1 cellular context compared by ENCODE assay signal in the genomic region with DNA sequence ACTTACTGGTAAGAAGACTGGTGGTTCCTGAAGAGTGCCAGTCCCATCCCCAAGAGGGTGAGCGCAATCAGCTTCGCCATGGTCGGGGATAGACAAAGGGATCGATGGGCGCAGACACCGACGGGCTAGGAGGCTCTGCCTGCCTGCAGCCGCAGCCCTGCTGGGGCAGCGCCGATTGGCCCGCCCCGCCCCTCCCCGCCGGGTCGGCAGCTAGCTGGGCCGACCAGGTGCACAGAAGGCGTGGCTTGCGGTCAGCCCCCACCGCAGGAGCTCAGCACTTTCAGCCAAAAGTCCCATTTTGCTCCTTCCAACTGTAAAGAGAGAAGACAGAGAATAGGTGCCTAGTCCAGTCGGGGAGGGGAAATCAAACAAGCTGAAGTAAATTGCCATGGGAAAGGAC.
TF ChIP-seq lines count a peak whose summit lies in the region.

A gene (minus strand): TSS at position 137 of the 400 bp plus-strand sequence. CDS start 57 bp downstream, at position 80.

TF ChIP-seq in SK-N-SH, 30 proteins besides CTCF, POLR2A, EP300 and RAD21 (continued from another document):
- TF ChIP-seq, protein P1, sequence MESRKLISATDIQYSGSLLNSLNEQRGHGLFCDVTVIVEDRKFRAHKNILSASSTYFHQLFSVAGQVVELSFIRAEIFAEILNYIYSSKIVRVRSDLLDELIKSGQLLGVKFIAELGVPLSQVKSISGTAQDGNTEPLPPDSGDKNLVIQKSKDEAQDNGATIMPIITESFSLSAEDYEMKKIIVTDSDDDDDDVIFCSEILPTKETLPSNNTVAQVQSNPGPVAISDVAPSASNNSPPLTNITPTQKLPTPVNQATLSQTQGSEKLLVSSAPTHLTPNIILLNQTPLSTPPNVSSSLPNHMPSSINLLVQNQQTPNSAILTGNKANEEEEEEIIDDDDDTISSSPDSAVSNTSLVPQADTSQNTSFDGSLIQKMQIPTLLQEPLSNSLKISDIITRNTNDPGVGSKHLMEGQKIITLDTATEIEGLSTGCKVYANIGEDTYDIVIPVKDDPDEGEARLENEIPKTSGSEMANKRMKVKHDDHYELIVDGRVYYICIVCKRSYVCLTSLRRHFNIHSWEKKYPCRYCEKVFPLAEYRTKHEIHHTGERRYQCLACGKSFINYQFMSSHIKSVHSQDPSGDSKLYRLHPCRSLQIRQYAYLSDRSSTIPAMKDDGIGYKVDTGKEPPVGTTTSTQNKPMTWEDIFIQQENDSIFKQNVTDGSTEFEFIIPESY (IDR thresholded peaks at IDR 0.05; ENCODE audit: borderline replicate concordance, low read depth), result no peak
- TF ChIP-seq FOSL2 (IDR thresholded peaks at IDR 0.05; ENCODE audit: borderline replicate concordance, low read depth) (no peak), JUND (IDR thresholded peaks at IDR 0.05) (no peak), RXRA (IDR thresholded peaks at IDR 0.05; ENCODE audit: borderline replicate concordance, low read depth) (no peak)
- TF ChIP-seq, protein P2, sequence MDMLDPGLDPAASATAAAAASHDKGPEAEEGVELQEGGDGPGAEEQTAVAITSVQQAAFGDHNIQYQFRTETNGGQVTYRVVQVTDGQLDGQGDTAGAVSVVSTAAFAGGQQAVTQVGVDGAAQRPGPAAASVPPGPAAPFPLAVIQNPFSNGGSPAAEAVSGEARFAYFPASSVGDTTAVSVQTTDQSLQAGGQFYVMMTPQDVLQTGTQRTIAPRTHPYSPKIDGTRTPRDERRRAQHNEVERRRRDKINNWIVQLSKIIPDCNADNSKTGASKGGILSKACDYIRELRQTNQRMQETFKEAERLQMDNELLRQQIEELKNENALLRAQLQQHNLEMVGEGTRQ (IDR thresholded peaks at IDR 0.05; ENCODE audit: borderline replicate concordance, low read depth, low read length), result no peak
